In genomic region chr4:36004231-36004851, GRCh38 we compare ENCODE assay signal across 32 cellular contexts.
"Had no signal": no experiment of that assay in that cellular context is flagged by ENCODE, and none has a peak within 500 bp of the region (broad histone marks: within the 10 kb centered on the region; RNA-seq: fewer than 3 reads in every experiment).

No MANE protein-coding gene starts in this region.

- H3K4me1 Mint-ChIP-seq: activated naive CD4-positive, alpha-beta T cell treated with anti-CD3 and anti-CD28 coated beads, Interleukin-2, amount 10 ng/mL, durations not matched to agents 7 days and 5 days; activated naive CD8-positive, alpha-beta T cell treated with anti-CD3 and anti-CD28 coated beads, Interleukin-2, amount 10 ng/mL, durations not matched to agents 7 days and 5 days; central memory CD8-positive, alpha-beta T cell; natural killer cell; stimulated activated memory B cell treated with anti-CD40 and anti-IgM and Interleukin-4, amounts not matched to agents 10 μg/mL and 1 μg/mL and 100 μg/mL, for 72 hours; T-helper 17 cell had no signal

- H3K4me3 Mint-ChIP-seq: activated CD4-positive, alpha-beta memory T cell treated with anti-CD3 and anti-CD28 coated beads for 36 hours; activated naive CD4-positive, alpha-beta T cell treated with anti-CD3 and anti-CD28 coated beads, Interleukin-2, amount 10 ng/mL, durations not matched to agents 7 days and 5 days; activated naive CD8-positive, alpha-beta T cell treated with anti-CD3 and anti-CD28 coated beads, Interleukin-2, amount 10 ng/mL, durations not matched to agents 7 days and 5 days; activated T-cell treated with anti-CD3 and anti-CD28 coated beads, Interleukin-2, amount 50 U/mL, for 24 hours; central memory CD8-positive, alpha-beta T cell; natural killer cell; stimulated activated memory B cell treated with anti-CD40 and anti-IgM and Interleukin-4, amounts not matched to agents 10 μg/mL and 1 μg/mL and 100 μg/mL, for 72 hours; T-helper 17 cell had no signal

- ATAC-seq: activated CD4-positive, CD25-positive, alpha-beta regulatory T cell treated with anti-CD3 and anti-CD28 coated beads, Interleukin-2, amount 50 U/mL, for 24 hours; foreskin keratinocyte; heart right ventricle; left lobe of liver; lower lobe of right lung; natural killer cell; stimulated activated memory B cell treated with anti-CD40 and anti-IgM and Interleukin-4, amounts not matched to agents 10 μg/mL and 1 μg/mL and 100 μg/mL, for 72 hours; T-helper 17 cell; upper lobe of right lung had no signal

- H3K9me3 Mint-ChIP-seq: activated naive CD4-positive, alpha-beta T cell treated with anti-CD3 and anti-CD28 coated beads, Interleukin-2, amount 10 ng/mL, durations not matched to agents 7 days and 5 days; activated naive CD8-positive, alpha-beta T cell treated with anti-CD3 and anti-CD28 coated beads, Interleukin-2, amount 10 ng/mL, durations not matched to agents 7 days and 5 days; activated T-cell treated with anti-CD3 and anti-CD28 coated beads, Interleukin-2, amount 50 U/mL, for 24 hours; central memory CD8-positive, alpha-beta T cell; natural killer cell had no signal

- H3K27ac Mint-ChIP-seq: activated CD4-positive, alpha-beta memory T cell treated with anti-CD3 and anti-CD28 coated beads for 36 hours; activated naive CD4-positive, alpha-beta T cell treated with anti-CD3 and anti-CD28 coated beads, Interleukin-2, amount 10 ng/mL, durations not matched to agents 7 days and 5 days; activated naive CD8-positive, alpha-beta T cell treated with anti-CD3 and anti-CD28 coated beads, Interleukin-2, amount 10 ng/mL, durations not matched to agents 7 days and 5 days; activated T-cell treated with anti-CD3 and anti-CD28 coated beads, Interleukin-2, amount 50 U/mL, for 24 hours; natural killer cell; stimulated activated memory B cell treated with anti-CD40 and anti-IgM and Interleukin-4, amounts not matched to agents 10 μg/mL and 1 μg/mL and 100 μg/mL, for 72 hours; T-helper 17 cell had no signal

- H3K27me3 Mint-ChIP-seq: activated CD4-positive, alpha-beta memory T cell treated with anti-CD3 and anti-CD28 coated beads for 36 hours; activated naive CD4-positive, alpha-beta T cell treated with anti-CD3 and anti-CD28 coated beads, Interleukin-2, amount 10 ng/mL, durations not matched to agents 7 days and 5 days; activated T-cell treated with anti-CD3 and anti-CD28 coated beads, Interleukin-2, amount 50 U/mL, for 24 hours; central memory CD8-positive, alpha-beta T cell; stimulated activated memory B cell treated with anti-CD40 and anti-IgM and Interleukin-4, amounts not matched to agents 10 μg/mL and 1 μg/mL and 100 μg/mL, for 72 hours; T-helper 17 cell had no signal

- H3K27ac ChIP-seq: esophagus muscularis mucosa, foreskin keratinocyte, heart right ventricle, lower lobe of right lung, sigmoid colon, stomach, thyroid gland, upper lobe of right lung, WERI-Rb-1 had no signal

- H3K36me3 Mint-ChIP-seq: activated naive CD4-positive, alpha-beta T cell treated with anti-CD3 and anti-CD28 coated beads, Interleukin-2, amount 10 ng/mL, durations not matched to agents 7 days and 5 days; activated naive CD8-positive, alpha-beta T cell treated with anti-CD3 and anti-CD28 coated beads, Interleukin-2, amount 10 ng/mL, durations not matched to agents 7 days and 5 days had no signal

- DNase-seq: activated CD4-positive, alpha-beta memory T cell treated with anti-CD3 and anti-CD28 coated beads for 36 hours; activated CD4-positive, alpha-beta T cell treated with anti-CD3 and anti-CD28 coated beads for 48 hours; activated CD8-positive, alpha-beta memory T cell treated with anti-CD3 and anti-CD28 coated beads, Interleukin-2, amount 50 U/mL, for 4 hours; activated gamma-delta T cell; activated naive CD4-positive, alpha-beta T cell treated with anti-CD3 and anti-CD28 coated beads, Interleukin-2, amount 10 ng/mL, durations not matched to agents 7 days and 5 days; activated naive CD8-positive, alpha-beta T cell treated with anti-CD3 and anti-CD28 coated beads, Interleukin-2, amount 10 ng/mL, durations not matched to agents 7 days and 5 days; activated T-cell treated with anti-CD3 and anti-CD28 coated beads, Interleukin-2, amount 50 U/mL, for 24 hours; amniotic stem cell; dermis blood vessel endothelial cell; effector CD8-positive, alpha-beta T cell; foreskin keratinocyte; heart right ventricle; lower lobe of right lung; mesenchymal stem cell; natural killer cell; posterior cingulate gyrus; sigmoid colon; small intestine; stimulated activated CD4-positive, alpha-beta T cell treated with anti-CD3 and anti-CD28 coated beads, Interleukin-1b, Interleukin-23, amount 100 ng/mL, for 48 hours; stimulated activated CD4-positive, alpha-beta T cell treated with anti-CD3 and anti-CD28 coated beads, Interleukin-4, amount 100 ng/mL, for 4 hours; stimulated activated CD8-positive, alpha-beta memory T cell treated with anti-CD3 and anti-CD28 coated beads, Interleukin-4, amount 100 ng/mL, for 48 hours; stomach; T-helper 17 cell; T1000; thyroid gland; upper lobe of right lung; WERI-Rb-1 had no signal
